8 cellular contexts compared by ENCODE assay signal in the genomic region with DNA sequence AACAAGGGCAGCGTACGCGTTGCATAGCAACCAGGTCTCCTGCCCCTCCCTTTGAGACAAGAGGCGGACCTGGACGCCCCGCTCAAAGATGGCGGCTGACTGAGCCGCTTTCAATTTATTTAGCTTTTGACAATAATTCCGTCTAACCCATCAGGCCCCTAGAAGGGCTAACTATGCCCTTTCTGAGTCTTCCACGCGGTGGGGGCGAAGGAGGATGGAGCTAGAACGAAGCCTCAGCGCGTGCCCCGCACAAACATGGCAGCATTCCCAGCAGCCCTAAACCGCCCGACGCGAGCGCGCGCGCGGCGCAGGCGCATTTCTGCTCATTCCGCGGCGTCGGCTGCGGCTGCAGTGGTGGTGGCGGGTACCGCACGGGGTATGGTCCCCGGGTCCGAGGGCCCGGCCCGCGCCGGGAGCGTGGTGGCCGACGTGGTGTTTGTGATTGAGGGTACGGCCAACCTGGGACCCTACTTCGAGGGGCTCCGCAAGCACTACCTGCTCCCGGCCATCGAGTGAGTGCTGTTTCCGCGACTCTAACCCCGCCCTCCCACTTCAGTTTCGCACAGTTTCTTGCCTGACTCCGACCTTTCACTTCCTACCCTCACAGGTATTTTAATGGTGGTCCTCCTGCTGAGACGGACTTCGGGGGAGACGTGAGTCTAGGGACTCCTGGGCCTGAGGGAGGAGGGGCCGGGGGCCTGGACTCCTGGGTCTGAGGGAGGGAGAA. TPM values are rescaled to one million over a fixed set of nuclear protein-coding genes. Genes with fewer than 3 reads are reported as not detected.
A peak's percentile ranks its signal among the peaks of the same experiment; 100 is the strongest.
DNase-seq lines count a peak whose midpoint lies in the region; ATAC-seq, FAIRE-seq and TF ChIP-seq lines count a peak whose summit lies in the region.

A gene (plus strand): TSS at position 326 of the 727 bp plus-strand sequence. CDS start 53 bp downstream, at position 379.

- intact Hi-C loops in left ventricle myocardium superior (cut with micrococcal nuclease) = no loop called here

- FAIRE-seq in GM12891 (lab: Jason Lieb, UNC) (peak; percentile 98), urothelium cell line (lab: Jason Lieb, UNC) (no peak)

- H3K27ac ChIP-seq in angular gyrus (ENCODE audit: low read depth, low read length) = peak within 1 kb of the TSS; percentile 99

- peak; percentile 91 for DNase-seq in GM12891 (ENCODE audit: insufficient read length, low spot score)
- peak; percentile 85 for DNase-seq in NCI-H1436 treated with DMSO at 0.1 percent for 48 hours (lab: John Stamatoyannopoulos, UW)
- DNase-seq in T-helper 2 cell = peak; percentile 76 to 89 (median 88)
- DNase-seq in left ventricle myocardium superior = peak; percentile 93
- DNase-seq in pulmonary artery endothelial cell (ENCODE audit: low read depth, low spot score) = peak; percentile 43
- DNase-seq in urothelium cell line (ENCODE audit: low spot score) = peak; percentile 93

- peak; percentile 77 for ATAC-seq in HG02798 (IDR thresholded peaks at IDR 0.05; ENCODE audit: poor library complexity, unreplicated experiment)
- ATAC-seq in left ventricle myocardium superior = peak; percentile 72

- peak; percentile 65; the same call in 1 of the 2 replicates for TF ChIP-seq POLR2A in GM12891 (IDR thresholded peaks at IDR 0.05; ENCODE audit: low read depth, low read length)

TF ChIP-seq in GM12891, 5 proteins besides CTCF, POLR2A, EP300 and RAD21:
- TF ChIP-seq PAX5 (IDR thresholded peaks at IDR 0.05; ENCODE audit: insufficient read depth, low read length, severe bottlenecking) (no peak), SPI1 (IDR thresholded peaks at IDR 0.05; ENCODE audit: low read depth, low read length) (peak; percentile 57), TAF1 (IDR thresholded peaks at IDR 0.05; ENCODE audit: low read depth, low read length) (peak; percentile 47; the same call in 1 of the 2 replicates)

RNA-seq across cellular contexts. Expression of the gene that starts here (rescaled TPM):
- 34.5 TPM for polyA plus RNA-seq in GM12891 (2012; ENCODE audit: low read depth, missing spikeins)
- total RNA-seq in left ventricle myocardium superior = 68.5 TPM
- total RNA-seq in pulmonary artery endothelial cell = 13.1 and 13.8 TPM in 2 replicates

Comparison
In these comparisons a context has a peak if more than half of its experiments do, and no peak if none do; other contexts are left out.
1. Peak in every context shown above with its lines: DNase-seq, ATAC-seq and H3K27ac ChIP-seq.
2. DNase-seq: peak in every context shown above with its lines; median percentile 93 in left ventricle myocardium superior; 93 in urothelium cell line; 91 in GM12891; 88 in T-helper 2 cell; 85 in NCI-H1436 treated with DMSO at 0.1 percent for 48 hours; 43 in pulmonary artery endothelial cell.